In genomic region chr9:35659340-35659739, GRCh38 we compare ENCODE assay signal across 6 cellular contexts. TPM values are rescaled to one million over a fixed set of nuclear protein-coding genes. Genes with fewer than 3 reads are reported as not detected.
DNase-seq lines count a peak whose midpoint lies in the region; ATAC-seq and TF ChIP-seq lines count a peak whose summit lies in the region.

No MANE protein-coding gene starts in this region.

- TF ChIP-seq POLR2A in gastroesophageal sphincter (IDR thresholded peaks at IDR 0.05): peak; percentile 25 to 41
- TF ChIP-seq POLR2A in uterus (IDR thresholded peaks at IDR 0.05): peak in 1 of 2 donors; percentile 19

- peak; percentile 64 for TF ChIP-seq EP300 in gastroesophageal sphincter (IDR thresholded peaks at IDR 0.05)

- DNase-seq in activated naive CD4-positive, alpha-beta T cell treated with anti-CD3 and anti-CD28 coated beads for 36 hours: no peak
- DNase-seq in activated naive CD4-positive, alpha-beta T cell treated with anti-CD3 and anti-CD28 coated beads, Interleukin-2, amount 50 U/mL, for 72 hours (ENCODE audit: low spot score in 2 of 2): no peak
- DNase-seq in uterus: peak in 1 of 2 donors; percentile 32

- H3K9me3 ChIP-seq in gastroesophageal sphincter: no peaks in the 10 kb centered on the region
- H3K9me3 ChIP-seq in uterus: no peaks in the 10 kb centered on the region

- H3K4me1 ChIP-seq in gastroesophageal sphincter (peaks cover 0 to 69% (median 8%) of the 10 kb centered on the region in 3 donors), uterus (peaks cover 0 to 6% of the 10 kb centered on the region in 2 donors)

- H3K27me3 ChIP-seq in gastroesophageal sphincter: no peaks in the 10 kb centered on the region
- H3K27me3 ChIP-seq in uterus: no peaks in the 10 kb centered on the region

- no peak overlapping the region for H3K27ac Mint-ChIP-seq in activated naive CD4-positive, alpha-beta T cell treated with anti-CD3 and anti-CD28 coated beads for 36 hours
- peak overlapping the region in 1 of 2 donors; percentile 96 for H3K27ac Mint-ChIP-seq in activated naive CD4-positive, alpha-beta T cell treated with anti-CD3 and anti-CD28 coated beads, Interleukin-2, amount 50 U/mL, for 72 hours

- H3K36me3 ChIP-seq in gastroesophageal sphincter: peaks cover 0 to 11% of the 10 kb centered on the region in 2 donors
- no peaks in the 10 kb centered on the region for H3K36me3 ChIP-seq in uterus

- 14 to 35% methylated on average over 3 of the region's 3 CpGs for WGBS in gastroesophageal sphincter (ENCODE audit: low coverage in 1 of 2), 2 donors

- TF ChIP-seq CTCF in gastroesophageal sphincter (IDR thresholded peaks at IDR 0.05): no peak
- TF ChIP-seq CTCF in uterus (IDR thresholded peaks at IDR 0.05): no peak

- intact Hi-C loops in activated naive CD4-positive, alpha-beta T cell treated with anti-CD3 and anti-CD28 coated beads for 36 hours (cut with micrococcal nuclease): loop anchor here (1.0 to 10.0 kb wide), 2 partner anchors 29 to 825 kb away; no protein-coding TSS in a partner anchor
- intact Hi-C loops in uterus (cut with DNase I; ENCODE audit: low total_unique reads): loop anchor here (5.0 kb wide), 1 partner anchor 73 kb away; the partner anchor contains the start of genes CREB3 and TLN1

- peaks cover 76% of the 10 kb centered on the region for H3K4me1 Mint-ChIP-seq in activated naive CD4-positive, alpha-beta T cell treated with anti-CD3 and anti-CD28 coated beads for 36 hours (ENCODE audit: low read depth)

- CTCF ChIA-PET in activated naive CD4-positive, alpha-beta T cell treated with anti-CD3 and anti-CD28 coated beads for 36 hours (lab: Charles Lee): interaction anchor here (1.0 to 11.0 kb wide), 13 partner anchors 11 to 131 kb away, joined by 3 to 149 read pairs (median 6); partner anchors contain the start of genes GBA2, RGP1, SIT1 and TLN1

- no peak for ATAC-seq in activated naive CD4-positive, alpha-beta T cell treated with anti-CD3 and anti-CD28 coated beads, Interleukin-2, amount 50 U/mL, for 72 hours
- peak; percentile 14 for ATAC-seq in gastroesophageal sphincter
- ATAC-seq in GM18867 (IDR thresholded peaks at IDR 0.05; ENCODE audit: unreplicated experiment): no peak
- ATAC-seq in HG03439 (IDR thresholded peaks at IDR 0.05; ENCODE audit: unreplicated experiment): no peak

- peak overlapping the region; percentile 94 to 100 (median 100) for H3K27ac ChIP-seq in gastroesophageal sphincter
- H3K27ac ChIP-seq in uterus: peak overlapping the region; percentile 96 to 99

- H3K4me3 ChIP-seq in gastroesophageal sphincter (peak overlapping the region; percentile 70 to 97), uterus (peak overlapping the region; percentile 82 to 100)

- peaks cover 39% of the 10 kb centered on the region for H3K36me3 Mint-ChIP-seq in activated naive CD4-positive, alpha-beta T cell treated with anti-CD3 and anti-CD28 coated beads for 36 hours (ENCODE audit: low read depth)
- peaks cover 27 to 34% of the 10 kb centered on the region in 2 donors for H3K36me3 Mint-ChIP-seq in activated naive CD4-positive, alpha-beta T cell treated with anti-CD3 and anti-CD28 coated beads, Interleukin-2, amount 50 U/mL, for 72 hours

- peaks cover 1% of the 10 kb centered on the region for H3K9me3 Mint-ChIP-seq in activated naive CD4-positive, alpha-beta T cell treated with anti-CD3 and anti-CD28 coated beads for 36 hours
- H3K9me3 Mint-ChIP-seq in activated naive CD4-positive, alpha-beta T cell treated with anti-CD3 and anti-CD28 coated beads, Interleukin-2, amount 50 U/mL, for 72 hours: no peaks in the 10 kb centered on the region

- H3K4me3 Mint-ChIP-seq in activated naive CD4-positive, alpha-beta T cell treated with anti-CD3 and anti-CD28 coated beads for 36 hours: peak overlapping the region; percentile 84

- peaks cover 3% of the 10 kb centered on the region for H3K27me3 Mint-ChIP-seq in activated naive CD4-positive, alpha-beta T cell treated with anti-CD3 and anti-CD28 coated beads for 36 hours (ENCODE audit: low read depth)

RNA-seq across cellular contexts. Expression of gene CCDC107, which starts 1.2 kb away (rescaled TPM):
- 1 to 10 TPM; 5.6 to 6.4 TPM for total RNA-seq in activated naive CD4-positive, alpha-beta T cell treated with anti-CD3 and anti-CD28 coated beads for 36 hours
- total RNA-seq in activated naive CD4-positive, alpha-beta T cell treated with anti-CD3 and anti-CD28 coated beads, Interleukin-2, amount 50 U/mL, for 72 hours: 10 to 100 TPM; 10.2 to 24.4 TPM
- 10 to 100 TPM; 61.9 to 94.2 (median 87.0) TPM for total RNA-seq in gastroesophageal sphincter
- 100 to 1,000 TPM in 1 of 4 donors, 10 to 100 TPM in 2, 1 to 10 TPM in 1; 9.0 to 120 (median 32.1) TPM for total RNA-seq in uterus

RNA-seq across cellular contexts. Expression of gene RMRP, which starts 1.5 kb away (rescaled TPM):
- over 10,000 TPM in 1 of 2 experiments, 1,000 to 10,000 TPM in 1; 7,381 to 12,571 TPM for total RNA-seq in activated naive CD4-positive, alpha-beta T cell treated with anti-CD3 and anti-CD28 coated beads for 36 hours
- 1,000 to 10,000 TPM; 3,566 to 7,483 TPM for total RNA-seq in activated naive CD4-positive, alpha-beta T cell treated with anti-CD3 and anti-CD28 coated beads, Interleukin-2, amount 50 U/mL, for 72 hours
- 1,000 to 10,000 TPM; 1,650 to 4,855 (median 3,807) TPM for total RNA-seq in gastroesophageal sphincter
- total RNA-seq in uterus: over 10,000 TPM in 2 of 4 donors, 1,000 to 10,000 TPM in 2; 2,632 to 57,722 (median 9,015) TPM

RNA-seq across cellular contexts. Expression of gene ARHGEF39, which starts 5.7 kb away (rescaled TPM):
- total RNA-seq in activated naive CD4-positive, alpha-beta T cell treated with anti-CD3 and anti-CD28 coated beads for 36 hours: 10 to 100 TPM; 28.9 to 30.4 TPM
- 10 to 100 TPM; 21.6 to 22.8 TPM for total RNA-seq in activated naive CD4-positive, alpha-beta T cell treated with anti-CD3 and anti-CD28 coated beads, Interleukin-2, amount 50 U/mL, for 72 hours
- total RNA-seq in gastroesophageal sphincter (1 to 10 TPM in 2 of 4 donors, under 1 TPM in 2; 0.52 to 2.2 (median 0.81) TPM), uterus (1 to 10 TPM in 3 of 4 donors, not detected in 1; 1.5 to 3.6 (median 2.4) TPM)

RNA-seq across cellular contexts. Expression of gene SIT1, which starts 8.6 kb away (rescaled TPM):
- total RNA-seq in activated naive CD4-positive, alpha-beta T cell treated with anti-CD3 and anti-CD28 coated beads for 36 hours: 10 to 100 TPM; 44.0 to 45.4 TPM
- total RNA-seq in activated naive CD4-positive, alpha-beta T cell treated with anti-CD3 and anti-CD28 coated beads, Interleukin-2, amount 50 U/mL, for 72 hours: 100 to 1,000 TPM in 1 of 2 donors, 10 to 100 TPM in 1; 67.8 to 122 TPM
- total RNA-seq in gastroesophageal sphincter (1 to 10 TPM in 3 of 4 donors, not detected in 1; 1.2 to 1.6 (median 1.6) TPM), uterus (under 1 TPM in 2 of 4 donors, not detected in 2; 0.21 to 0.51 TPM)

RNA-seq across cellular contexts. Expression of gene CA9, which starts 14.4 kb away (rescaled TPM):
- total RNA-seq in activated naive CD4-positive, alpha-beta T cell treated with anti-CD3 and anti-CD28 coated beads for 36 hours: under 1 TPM; 0.38 to 0.52 TPM
- 1 to 10 TPM in 1 of 2 donors, under 1 TPM in 1; 0.73 to 1.1 TPM for total RNA-seq in activated naive CD4-positive, alpha-beta T cell treated with anti-CD3 and anti-CD28 coated beads, Interleukin-2, amount 50 U/mL, for 72 hours
- 1 to 10 TPM in 1 of 4 donors, not detected in 3; 3.9 TPM for total RNA-seq in gastroesophageal sphincter
- under 1 TPM in 1 of 4 donors, not detected in 3; 0.14 TPM for total RNA-seq in uterus

Comparison
In these comparisons a context has a peak if more than half of its experiments do, and no peak if none do; other contexts are left out.
1. RNA of gene ARHGEF39, which starts 5.7 kb away (total RNA-seq): 28.9 to 30.4 TPM in activated naive CD4-positive, alpha-beta T cell treated with anti-CD3 and anti-CD28 coated beads for 36 hours and 21.6 to 22.8 TPM in activated naive CD4-positive, alpha-beta T cell treated with anti-CD3 and anti-CD28 coated beads, Interleukin-2, amount 50 U/mL, for 72 hours; 1.5 to 3.6 TPM in uterus and 0.52 to 2.2 TPM in gastroesophageal sphincter; every median in the first group is over 4 times any median in the second.